12 cellular contexts compared by ENCODE assay signal in genomic region chr12:47783024-47783755, GRCh38. TPM values are rescaled to one million over a fixed set of nuclear protein-coding genes. Genes with fewer than 3 reads are reported as not detected.
DNase-seq lines count a peak whose midpoint lies in the region; ATAC-seq lines count a peak whose summit lies in the region.
"Had no signal": no experiment of that assay in that cellular context is flagged by ENCODE, and none has a peak within 500 bp of the region (broad histone marks: within the 10 kb centered on the region; RNA-seq: fewer than 3 reads in every experiment).

No MANE protein-coding gene starts in this region.

- peak overlapping the region; percentile 87 for H3K27ac ChIP-seq in temporal lobe (ENCODE audit: low read depth, low read length)

- peak overlapping the region; percentile 48 for H3K27ac Mint-ChIP-seq in activated naive CD4-positive, alpha-beta T cell treated with anti-CD3 and anti-CD28 coated beads, Interleukin-2, amount 50 U/mL, for 24 hours
- peak overlapping the region; percentile 20 for H3K27ac Mint-ChIP-seq in dendritic cell treated with granulocyte-macrophage colony-stimulating factor and Interleukin-4, amounts not matched to agents 40 ng/mL and 50 ng/mL, for 4 days

- intact Hi-C loops in dendritic cell treated with granulocyte-macrophage colony-stimulating factor and Interleukin-4, amounts not matched to agents 40 ng/mL and 50 ng/mL, for 4 days (cut with micrococcal nuclease) = no loop called here

- H3K27me3 Mint-ChIP-seq in activated naive CD4-positive, alpha-beta T cell treated with anti-CD3 and anti-CD28 coated beads, Interleukin-2, amount 50 U/mL, for 24 hours = no peaks in the 10 kb centered on the region
- no peaks in the 10 kb centered on the region for H3K27me3 Mint-ChIP-seq in dendritic cell treated with granulocyte-macrophage colony-stimulating factor and Interleukin-4, amounts not matched to agents 40 ng/mL and 50 ng/mL, for 4 days
- H3K27me3 Mint-ChIP-seq: naive thymus-derived CD4-positive, alpha-beta T cell; stimulated activated naive B cell treated with anti-CD40 and anti-IgM and Interleukin-4, amounts not matched to agents 10 μg/mL and 1 μg/mL and 100 μg/mL, for 72 hours had no signal

- DNase-seq in activated naive CD4-positive, alpha-beta T cell (lab: John Stamatoyannopoulos, UW) = no peak
- DNase-seq: activated CD4-positive, CD25-positive, alpha-beta regulatory T cell; GOT3; naive thymus-derived CD4-positive, alpha-beta T cell; NCI-H2107; stimulated activated naive B cell treated with anti-CD40 and anti-IgM and Interleukin-4, amounts not matched to agents 10 μg/mL and 1 μg/mL and 100 μg/mL, for 72 hours had no signal

- no peaks in the 10 kb centered on the region for H3K9me3 Mint-ChIP-seq in activated naive CD4-positive, alpha-beta T cell treated with anti-CD3 and anti-CD28 coated beads, Interleukin-2, amount 50 U/mL, for 24 hours
- no peaks in the 10 kb centered on the region for H3K9me3 Mint-ChIP-seq in dendritic cell treated with granulocyte-macrophage colony-stimulating factor and Interleukin-4, amounts not matched to agents 40 ng/mL and 50 ng/mL, for 4 days
- H3K9me3 Mint-ChIP-seq: naive thymus-derived CD4-positive, alpha-beta T cell; stimulated activated naive B cell treated with anti-CD40 and anti-IgM and Interleukin-4, amounts not matched to agents 10 μg/mL and 1 μg/mL and 100 μg/mL, for 72 hours had no signal

- ATAC-seq in HG02798 (IDR thresholded peaks at IDR 0.05; ENCODE audit: poor library complexity, unreplicated experiment) = no peak
- ATAC-seq in HG03565 (IDR thresholded peaks at IDR 0.05; ENCODE audit: unreplicated experiment) = no peak
- ATAC-seq: naive thymus-derived CD4-positive, alpha-beta T cell; stimulated activated naive B cell treated with anti-CD40 and anti-IgM and Interleukin-4, amounts not matched to agents 10 μg/mL and 1 μg/mL and 100 μg/mL, for 72 hours had no signal

- H3K4me3 Mint-ChIP-seq in activated naive CD4-positive, alpha-beta T cell treated with anti-CD3 and anti-CD28 coated beads, Interleukin-2, amount 50 U/mL, for 24 hours = no peak overlapping the region
- no peak overlapping the region for H3K4me3 Mint-ChIP-seq in dendritic cell treated with granulocyte-macrophage colony-stimulating factor and Interleukin-4, amounts not matched to agents 40 ng/mL and 50 ng/mL, for 4 days
- H3K4me3 Mint-ChIP-seq: naive thymus-derived CD4-positive, alpha-beta T cell; stimulated activated naive B cell treated with anti-CD40 and anti-IgM and Interleukin-4, amounts not matched to agents 10 μg/mL and 1 μg/mL and 100 μg/mL, for 72 hours had no signal

- peaks cover 22% of the 10 kb centered on the region for H3K4me1 Mint-ChIP-seq in activated naive CD4-positive, alpha-beta T cell treated with anti-CD3 and anti-CD28 coated beads, Interleukin-2, amount 50 U/mL, for 24 hours
- peaks cover 8% of the 10 kb centered on the region for H3K4me1 Mint-ChIP-seq in dendritic cell treated with granulocyte-macrophage colony-stimulating factor and Interleukin-4, amounts not matched to agents 40 ng/mL and 50 ng/mL, for 4 days (ENCODE audit: low read depth)

- peaks cover 5% of the 10 kb centered on the region for H3K36me3 Mint-ChIP-seq in activated naive CD4-positive, alpha-beta T cell treated with anti-CD3 and anti-CD28 coated beads, Interleukin-2, amount 50 U/mL, for 24 hours
- H3K36me3 Mint-ChIP-seq in dendritic cell treated with granulocyte-macrophage colony-stimulating factor and Interleukin-4, amounts not matched to agents 40 ng/mL and 50 ng/mL, for 4 days (ENCODE audit: low read depth) = peaks cover 85% of the 10 kb centered on the region

RNA-seq across cellular contexts. Expression of gene SLC48A1, which starts 10.2 kb away (rescaled TPM):
- total RNA-seq in temporal lobe = 7.4 TPM

RNA-seq across cellular contexts. Expression of gene RAPGEF3, which starts 24.5 kb away (rescaled TPM):
- 6.9 TPM for total RNA-seq in temporal lobe

RNA-seq across cellular contexts. Expression of gene HDAC7, which starts 36.5 kb away (rescaled TPM):
- 10.8 TPM for total RNA-seq in temporal lobe

RNA-seq across cellular contexts. Expression of gene ENDOU, which starts 57.9 kb away (rescaled TPM):
- total RNA-seq in temporal lobe = not detected
- total RNA-seq: epithelial cell of proximal tubule; naive thymus-derived CD4-positive, alpha-beta T cell had no signal
